7 cellular contexts compared by ENCODE assay signal in the genomic region with DNA sequence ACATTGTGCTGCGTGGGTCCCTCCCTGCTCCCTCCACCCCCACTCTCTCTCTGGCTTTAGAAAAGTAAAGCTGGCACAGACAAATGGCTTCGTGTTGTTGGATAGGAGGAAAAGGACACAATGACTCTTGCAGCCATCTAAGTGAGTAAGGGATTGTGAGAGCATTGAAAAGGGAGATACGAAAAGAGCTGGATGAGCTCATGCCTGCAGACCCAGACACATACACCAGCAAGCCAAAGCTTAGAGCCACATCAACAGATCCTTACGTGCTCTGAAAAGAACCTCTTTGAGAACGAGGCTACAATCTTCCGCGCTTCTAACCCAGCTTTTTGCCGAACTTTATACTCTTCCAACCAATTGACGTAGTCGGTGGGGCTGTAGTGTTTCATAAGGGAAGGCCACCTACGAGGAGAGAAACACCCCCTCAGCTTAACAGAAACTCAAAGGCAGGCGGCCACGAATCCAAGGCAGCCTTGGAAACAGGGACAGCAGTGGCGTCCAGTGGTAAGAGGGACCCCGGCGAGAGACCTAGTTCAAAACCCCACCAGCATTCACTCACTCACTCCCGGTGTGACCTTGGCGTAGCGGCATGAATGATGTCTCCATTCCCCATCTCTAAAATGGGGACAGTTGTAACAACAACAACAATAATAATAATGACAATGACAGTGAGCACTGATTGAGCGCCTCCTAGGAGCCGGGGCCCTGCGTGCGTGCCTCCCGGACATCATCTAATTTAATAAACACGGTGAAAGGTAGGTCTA. TPM values are rescaled to one million over a fixed set of nuclear protein-coding genes. Genes with fewer than 3 reads are reported as not detected.
DNase-seq lines count a peak whose midpoint lies in the region; ATAC-seq and TF ChIP-seq lines count a peak whose summit lies in the region.

No MANE protein-coding gene starts in this region.

- H3K36me3 ChIP-seq in GM23338 (ENCODE audit: insufficient read depth), result peaks cover 28% of the 10 kb centered on the region
- peaks cover 19 to 24% of the 10 kb centered on the region in 2 experiments for H3K36me3 ChIP-seq in SK-N-SH (replicated peaks in 1 of 2; ENCODE audit: control insufficient read depth in 1 of 2, insufficient read depth in 2 of 2, low read length in 1 of 2)

- H3K9me3 ChIP-seq in SK-N-SH, result no peaks in the 10 kb centered on the region

- H3K27me3 Mint-ChIP-seq in GM23338 (ENCODE audit: insufficient read depth, low read depth, poor library complexity) (peaks cover 7% of the 10 kb centered on the region), naive B cell (peaks cover 4 to 9% (median 7%) of the 10 kb centered on the region in 3 donors)

- H3K4me1 Mint-ChIP-seq in GM23338 (peaks cover 22% of the 10 kb centered on the region), naive B cell (peaks cover 15 to 21% (median 18%) of the 10 kb centered on the region in 3 donors)

- H3K27ac Mint-ChIP-seq in GM23338, result peak overlapping the region; percentile 93
- peak overlapping the region; percentile 75 to 95 (median 94) for H3K27ac Mint-ChIP-seq in naive B cell

- H3K9me2 ChIP-seq in GM23338 (ENCODE audit: insufficient read depth) (no peaks in the 10 kb centered on the region), SK-N-SH (no peaks in the 10 kb centered on the region)

- DNase-seq in GM23338 (ENCODE audit: low spot score), result peak; percentile 29
- DNase-seq in SK-N-SH, result no peak
- peak; percentile 44 for DNase-seq in fibroblast of gingiva (ENCODE audit: low read depth)
- no peak for DNase-seq in naive B cell
- no peak for DNase-seq in effector CD4-positive, alpha-beta T cell
- DNase-seq in HK-2 (ENCODE audit: unreplicated experiment), result no peak

- H3F3A ChIP-seq in GM23338 (replicated peaks; ENCODE audit: low read depth), result no peaks in the 10 kb centered on the region
- peaks cover 4% of the 10 kb centered on the region for H3F3A ChIP-seq in SK-N-SH (replicated peaks; ENCODE audit: insufficient read depth)

- no peaks in the 10 kb centered on the region for H3K9me3 Mint-ChIP-seq in GM23338
- H3K9me3 Mint-ChIP-seq in naive B cell, result peaks cover 0 to 6% (median 0%) of the 10 kb centered on the region in 7 donors

- H3K9ac ChIP-seq in SK-N-SH, result peak overlapping the region; percentile 69

- TF ChIP-seq EP300 in SK-N-SH (IDR thresholded peaks at IDR 0.05; ENCODE audit: borderline replicate concordance in 1 of 2, low read depth in 1 of 2, low read length in 1 of 2), result no peak

- peak overlapping the region; percentile 90; the same call in 1 of the 2 replicates for H2AFZ ChIP-seq in GM23338
- H2AFZ ChIP-seq in SK-N-SH (ENCODE audit: low read depth), result peak overlapping the region; percentile 72

- H3K79me2 ChIP-seq in GM23338 (replicated peaks; ENCODE audit: insufficient read depth), result peaks cover 53% of the 10 kb centered on the region
- H3K79me2 ChIP-seq in SK-N-SH (ENCODE audit: insufficient read depth), result peaks cover 37% of the 10 kb centered on the region

- H3K4me3 ChIP-seq in GM23338 (peak overlapping the region; percentile 98), SK-N-SH (ENCODE audit: low read depth in 2 of 2, low read length in 1 of 2) (peak overlapping the region; percentile 70 to 78)

- H3K36me3 Mint-ChIP-seq in GM23338 (ENCODE audit: low read depth) (peaks cover 35% of the 10 kb centered on the region), naive B cell (peaks cover 6 to 13% of the 10 kb centered on the region in 2 donors)

- 33% methylated on average over 25 of the region's 25 CpGs for WGBS in SK-N-SH (ENCODE audit: low lambda C conversion rate)

- peak; percentile 13; the same call in 2 of the 3 replicates for ATAC-seq in GM23338
- no peak for ATAC-seq in naive B cell (ENCODE audit: low read depth in 2 of 2)
- ATAC-seq in HG03439 (IDR thresholded peaks at IDR 0.05; ENCODE audit: unreplicated experiment), result no peak

- POLR2A ChIA-PET in SK-N-SH (lab: Yijun Ruan, JAX), result interaction anchor here (0.6 to 1.1 kb wide), 2 partner anchors 9 to 164 kb away, joined by 3 to 4 read pairs; no protein-coding TSS in a partner anchor

- peak overlapping the region; percentile 48 for H3K27ac ChIP-seq in GM23338 (ENCODE audit: low read depth)
- H3K27ac ChIP-seq in SK-N-SH (ENCODE audit: low read depth in 2 of 2, low read length in 1 of 2), result peak overlapping the region in 1 of 2 experiments; percentile 23; a peak in 1 of 4 replicates

- CTCF ChIA-PET in SK-N-SH (lab: Yijun Ruan, JAX), result interaction anchor here (0.9 to 1.1 kb wide), 4 partner anchors 11 to 47 kb away, joined by 3 to 4 read pairs (median 3); no protein-coding TSS in a partner anchor

- H3K4me1 ChIP-seq in GM23338 (ENCODE audit: insufficient read depth) (peaks cover 13% of the 10 kb centered on the region), SK-N-SH (ENCODE audit: control insufficient read depth in 1 of 2, insufficient read depth in 2 of 2, low read depth in 1 of 2, low read length in 1 of 2) (peaks cover 4 to 10% of the 10 kb centered on the region in 2 experiments; a peak in 3 of 4 replicates)

- H3K4me2 ChIP-seq in GM23338 (peak overlapping the region; percentile 87), SK-N-SH (peak overlapping the region; percentile 74)

- peaks cover 33% of the 10 kb centered on the region for H4K20me1 ChIP-seq in GM23338 (replicated peaks; ENCODE audit: insufficient read depth)
- no peaks in the 10 kb centered on the region for H4K20me1 ChIP-seq in SK-N-SH (ENCODE audit: insufficient read depth)

- H3K4me3 Mint-ChIP-seq in GM23338, result peak overlapping the region; percentile 95
- peak overlapping the region; percentile 91 to 99 (median 96) for H3K4me3 Mint-ChIP-seq in naive B cell

- no peak for TF ChIP-seq RAD21 in SK-N-SH (IDR thresholded peaks at IDR 0.05; ENCODE audit: low read length)

- H3K27me3 ChIP-seq in GM23338 (ENCODE audit: insufficient read depth), result no peaks in the 10 kb centered on the region
- H3K27me3 ChIP-seq in SK-N-SH (ENCODE audit: insufficient read depth), result no peaks in the 10 kb centered on the region

- TF ChIP-seq CTCF in GM23338 (conservative IDR thresholded peaks at IDR 0.05; ENCODE audit: low read depth in 2 of 2) (0 out of 4 replicates have a peak, but pooled peaks of 1 of the 2 experiments have one; percentile 9), SK-N-SH (IDR thresholded peaks at IDR 0.05) (no peak)

TF ChIP-seq in SK-N-SH, 30 proteins besides CTCF, POLR2A, EP300 and RAD21:
- TF ChIP-seq RCOR1 (IDR thresholded peaks at IDR 0.05; ENCODE audit: low read length) (0 out of 2 replicates have a peak, but pooled peaks have one; percentile 8), NRF1 (IDR thresholded peaks at IDR 0.05; ENCODE audit: low read depth, low read length) (no peak)
TF ChIP-seq in SK-N-SH: peak in this region for 1.

RNA-seq across cellular contexts. Expression of a gene that starts 1.1 kb away (rescaled TPM):
- 84.2 and 126 TPM in 2 replicates for total RNA-seq in GM23338 (2014; rRNA removed; shearing (Covaris generic))
- polyA plus RNA-seq in GM23338 (2016; fragmentation: Nextera tagmentation; extraction: Ambion mirVana) (46.3 and 46.4 TPM in 2 replicates), SK-N-SH (2012; rRNA removed) (44.2 and 51.1 TPM in 2 replicates), naive B cell (ENCODE audit: low read depth in 6 of 6) (10 to 100 TPM; 46.0 to 61.5 (median 49.6) TPM)
- polyA plus RNA-seq in SK-N-SH (2012; cell fraction: cytosol; rRNA removed), result 16.7 and 39.1 TPM in 2 replicates
- polyA plus RNA-seq in SK-N-SH (2012; cell fraction: nucleus; rRNA removed), result 31.9 and 44.2 TPM in 2 replicates

Comparison
In these comparisons a context has a peak if more than half of its experiments do, and no peak if none do; other contexts are left out.
1. DNase-seq: peak in GM23338 (single experiment) and fibroblast of gingiva (single experiment); none in SK-N-SH (single experiment), naive B cell (single experiment), effector CD4-positive, alpha-beta T cell (single experiment) and HK-2 (single experiment).